Comparison of ENCODE assay signal across 24 cellular contexts in genomic region chr9:71514344-71514975, GRCh38.
A peak's percentile ranks its signal among the peaks of the same experiment; 100 is the strongest.
DNase-seq lines count a peak whose midpoint lies in the region; ATAC-seq and TF ChIP-seq lines count a peak whose summit lies in the region.
"Had no signal": no experiment of that assay in that cellular context is flagged by ENCODE, and none has a peak within 500 bp of the region (broad histone marks: within the 10 kb centered on the region; RNA-seq: fewer than 3 reads in every experiment).

No MANE protein-coding gene starts in this region.

- H3K36me3 ChIP-seq in mammary epithelial cell (ENCODE audit: insufficient read depth, low read length), result no peaks in the 10 kb centered on the region

- ATAC-seq in esophagus mucosa (peak; percentile 51), GM18873 (IDR thresholded peaks at IDR 0.05; ENCODE audit: low FRiP score, unreplicated experiment) (no peak)
- ATAC-seq: CD8-positive, alpha-beta T cell had no signal

- TF ChIP-seq CTCF in mammary epithelial cell (conservative IDR thresholded peaks at IDR 0.05 in 1 of 2, IDR thresholded peaks at IDR 0.05 in 1 of 2; ENCODE audit: extremely low read depth in 1 of 2, insufficient read depth in 1 of 2, low read depth in 1 of 2, low read length in 2 of 2), result no peak

- H3K4me3 Mint-ChIP-seq in activated T-helper 1 cell treated with anti-CD3 and anti-CD28 coated beads, Interleukin-12 subunit alpha, Interleukin-12 subunit beta, Interleukin-2, Interleukin-4 antibody, amounts not matched to agents 30 ng/mL and 10 ng/mL and 1 ng/mL, durations not matched to agents 14 hours and 24 hours and 36 hours, result no peak overlapping the region
- H3K4me3 Mint-ChIP-seq: B cell; CD8-positive, alpha-beta T cell had no signal

- in situ Hi-C loops in mammary epithelial cell (cut with MboI; ENCODE audit: low sequenced_read_pairs in 2 of 2), result no loop called here

- H3K4me1 ChIP-seq in mammary epithelial cell (ENCODE audit: insufficient read depth, low read length), result peaks cover 27% of the 10 kb centered on the region
- H3K4me1 ChIP-seq: Caco-2 had no signal

- H3K36me3 Mint-ChIP-seq in activated T-helper 1 cell treated with anti-CD3 and anti-CD28 coated beads, Interleukin-12 subunit alpha, Interleukin-12 subunit beta, Interleukin-2, Interleukin-4 antibody, amounts not matched to agents 30 ng/mL and 10 ng/mL and 1 ng/mL, durations not matched to agents 14 hours and 24 hours and 36 hours (ENCODE audit: low read depth), result no peaks in the 10 kb centered on the region
- H3K36me3 Mint-ChIP-seq: CD8-positive, alpha-beta T cell had no signal

- dilution Hi-C loops in mammary epithelial cell (cut with HindIII; ENCODE audit: low sequenced_read_pairs), result no loop called here

- H3K9ac ChIP-seq in mammary epithelial cell (ENCODE audit: insufficient read depth, low read length), result peak overlapping the region; percentile 5

- H3K27me3 ChIP-seq in mammary epithelial cell (ENCODE audit: insufficient read depth, low read length), result no peaks in the 10 kb centered on the region

- H3K27ac Mint-ChIP-seq in activated T-helper 1 cell treated with anti-CD3 and anti-CD28 coated beads, Interleukin-12 subunit alpha, Interleukin-12 subunit beta, Interleukin-2, Interleukin-4 antibody, amounts not matched to agents 30 ng/mL and 10 ng/mL and 1 ng/mL, durations not matched to agents 14 hours and 24 hours and 36 hours, result no peak overlapping the region
- H3K27ac Mint-ChIP-seq: B cell; CD8-positive, alpha-beta T cell had no signal

- peak overlapping the region; percentile 84 for H2AFZ ChIP-seq in mammary epithelial cell (ENCODE audit: low read depth, low read length)

- H3K9me3 ChIP-seq in mammary epithelial cell (replicated peaks; ENCODE audit: insufficient read depth, low read length), result no peaks in the 10 kb centered on the region
- H3K9me3 ChIP-seq: Caco-2 had no signal

- CTCF ChIA-PET in mammary epithelial cell (lab: Charles Lee; ENCODE audit: low non-redundant PET), result no interaction called here

- H3K9me3 Mint-ChIP-seq in activated T-helper 1 cell treated with anti-CD3 and anti-CD28 coated beads, Interleukin-12 subunit alpha, Interleukin-12 subunit beta, Interleukin-2, Interleukin-4 antibody, amounts not matched to agents 30 ng/mL and 10 ng/mL and 1 ng/mL, durations not matched to agents 14 hours and 24 hours and 36 hours, result no peaks in the 10 kb centered on the region
- H3K9me3 Mint-ChIP-seq: CD8-positive, alpha-beta T cell had no signal

- peak overlapping the region; percentile 58 for H3K4me2 ChIP-seq in mammary epithelial cell (ENCODE audit: insufficient read depth, low read depth, low read length)

- peak overlapping the region; percentile 71 for H3K27ac ChIP-seq in mammary epithelial cell (ENCODE audit: insufficient read depth, low read depth, low read length)
- H3K27ac ChIP-seq: 22Rv1, C4-2B, RWPE1, SK-N-MC had no signal

- H3K4me3 ChIP-seq in mammary epithelial cell (replicated peaks in 1 of 3; ENCODE audit: insufficient read depth in 1 of 3, low read depth in 2 of 3, low read length in 3 of 3), result peak overlapping the region in 2 of 3 experiments; percentile 7 to 10
- H3K4me3 ChIP-seq: SK-N-MC had no signal

- no peaks in the 10 kb centered on the region for H3K79me2 ChIP-seq in mammary epithelial cell (ENCODE audit: insufficient read depth, low read length)

- intact Hi-C loops in mammary epithelial cell (cut with micrococcal nuclease), result no loop called here
- intact Hi-C loops in activated T-helper 1 cell treated with anti-CD3 and anti-CD28 coated beads, Interleukin-12 subunit alpha, Interleukin-12 subunit beta, Interleukin-2, Interleukin-4 antibody, amounts not matched to agents 30 ng/mL and 10 ng/mL and 1 ng/mL, durations not matched to agents 14 hours and 24 hours and 36 hours (cut with micrococcal nuclease), result no loop called here

- DNase-seq in DMS 273 (lab: John Stamatoyannopoulos, UW; ENCODE audit: unreplicated experiment) (peak; percentile 12), DMS 273 treated with DMSO at 0.1 percent for 48 hours (lab: John Stamatoyannopoulos, UW) (no peak), mammary epithelial cell (peak; percentile 76), EL (no peak), mucosa of gallbladder (ENCODE audit: low spot score) (no peak)
- no peak for DNase-seq in activated T-helper 1 cell treated with anti-CD3 and anti-CD28 coated beads, Interleukin-12 subunit alpha, Interleukin-12 subunit beta, Interleukin-2, Interleukin-4 antibody, amounts not matched to agents 30 ng/mL and 10 ng/mL and 1 ng/mL, durations not matched to agents 14 hours and 24 hours and 36 hours (ENCODE audit: low spot score)
- DNase-seq: Caco-2; CD8-positive, alpha-beta T cell; DMS79 treated with DMSO at 0.1 percent for 48 hours; HCEC 1CT; IMR-90; KG1; MM.1S; NCI-H2029; NCI-H446 treated with DMSO at 0.1 percent for 48 hours; NCI-H526 treated with DMSO at 0.1 percent for 48 hours; SHP77 treated with DMSO at 0.1 percent for 48 hours had no signal

- 50% methylated on average over 2 of the region's 2 CpGs for WGBS in mammary epithelial cell (ENCODE audit: low coverage, missing lambda C conversion rate)

- H4K20me1 ChIP-seq in mammary epithelial cell (ENCODE audit: insufficient read depth, low read length), result no peaks in the 10 kb centered on the region

- peaks cover 5% of the 10 kb centered on the region for H3K27me3 Mint-ChIP-seq in activated T-helper 1 cell treated with anti-CD3 and anti-CD28 coated beads, Interleukin-12 subunit alpha, Interleukin-12 subunit beta, Interleukin-2, Interleukin-4 antibody, amounts not matched to agents 30 ng/mL and 10 ng/mL and 1 ng/mL, durations not matched to agents 14 hours and 24 hours and 36 hours (ENCODE audit: insufficient read depth)

- no peaks in the 10 kb centered on the region for H3K4me1 Mint-ChIP-seq in activated T-helper 1 cell treated with anti-CD3 and anti-CD28 coated beads, Interleukin-12 subunit alpha, Interleukin-12 subunit beta, Interleukin-2, Interleukin-4 antibody, amounts not matched to agents 30 ng/mL and 10 ng/mL and 1 ng/mL, durations not matched to agents 14 hours and 24 hours and 36 hours (ENCODE audit: low read depth)
- H3K4me1 Mint-ChIP-seq: B cell had no signal

- no TSS peak for BruUV-seq in mammary epithelial cell (replicated peaks; lab: Mats Ljungman, UMichigan)

Comparison
In these comparisons a context has a peak if more than half of its experiments do, and no peak if none do; other contexts are left out.
1. DNase-seq: peak in DMS 273 (single experiment) and mammary epithelial cell (single experiment); none in DMS 273 treated with DMSO at 0.1 percent for 48 hours (single experiment), activated T-helper 1 cell treated with anti-CD3 and anti-CD28 coated beads, Interleukin-12 subunit alpha, Interleukin-12 subunit beta, Interleukin-2, Interleukin-4 antibody, amounts not matched to agents 30 ng/mL and 10 ng/mL and 1 ng/mL, durations not matched to agents 14 hours and 24 hours and 36 hours (single experiment), EL (single experiment) and mucosa of gallbladder (single experiment).